ENCODE assay signal across 10 cellular contexts in genomic region chr3:112675943-112676530, GRCh38. TPM values are rescaled to one million over a fixed set of nuclear protein-coding genes. Genes with fewer than 3 reads are reported as not detected.
DNase-seq lines count a peak whose midpoint lies in the region; ATAC-seq and TF ChIP-seq lines count a peak whose summit lies in the region.
"Had no signal": no experiment of that assay in that cellular context is flagged by ENCODE, and none has a peak within 500 bp of the region (broad histone marks: within the 10 kb centered on the region; RNA-seq: fewer than 3 reads in every experiment).

No MANE protein-coding gene starts in this region.

- H3K9me3 Mint-ChIP-seq in CD8-positive, alpha-beta memory T cell = no peaks in the 10 kb centered on the region
- H3K9me3 Mint-ChIP-seq in activated T-helper 1 cell treated with anti-CD3 and anti-CD28 coated beads, Interleukin-12 subunit alpha, Interleukin-12 subunit beta, Interleukin-2, Interleukin-4 antibody, amounts not matched to agents 30 ng/mL and 10 ng/mL and 1 ng/mL, durations not matched to agents 14 hours and 24 hours and 36 hours = no peaks in the 10 kb centered on the region
- H3K9me3 Mint-ChIP-seq in natural killer cell = no peaks in the 10 kb centered on the region
- H3K9me3 Mint-ChIP-seq: type B pancreatic cell had no signal

- no peak overlapping the region for H3K4me3 ChIP-seq in CD8-positive, alpha-beta memory T cell (ENCODE audit: low read length)
- no peak overlapping the region for H3K4me3 ChIP-seq in Loucy (ENCODE audit: low read length, poor library complexity, severe bottlenecking)
- H3K4me3 ChIP-seq: hepatocyte had no signal

- peaks cover 0 to 1% of the 10 kb centered on the region in 2 donors for H3K27me3 Mint-ChIP-seq in CD8-positive, alpha-beta memory T cell
- H3K27me3 Mint-ChIP-seq in activated T-helper 1 cell treated with anti-CD3 and anti-CD28 coated beads, Interleukin-12 subunit alpha, Interleukin-12 subunit beta, Interleukin-2, Interleukin-4 antibody, amounts not matched to agents 30 ng/mL and 10 ng/mL and 1 ng/mL, durations not matched to agents 14 hours and 24 hours and 36 hours (ENCODE audit: insufficient read depth) = no peaks in the 10 kb centered on the region
- H3K27me3 Mint-ChIP-seq in natural killer cell (ENCODE audit: low read depth in 2 of 2) = no peaks in the 10 kb centered on the region
- H3K27me3 Mint-ChIP-seq: type B pancreatic cell had no signal

- H3K4me3 Mint-ChIP-seq in CD8-positive, alpha-beta memory T cell = peak overlapping the region in 6 of 7 donors; percentile 1 to 66 (median 49)
- peak overlapping the region; percentile 64 for H3K4me3 Mint-ChIP-seq in activated T-helper 1 cell treated with anti-CD3 and anti-CD28 coated beads, Interleukin-12 subunit alpha, Interleukin-12 subunit beta, Interleukin-2, Interleukin-4 antibody, amounts not matched to agents 30 ng/mL and 10 ng/mL and 1 ng/mL, durations not matched to agents 14 hours and 24 hours and 36 hours
- peak overlapping the region; percentile 43 for H3K4me3 Mint-ChIP-seq in natural killer cell

- H3K4me1 Mint-ChIP-seq in CD8-positive, alpha-beta memory T cell = peaks cover 59 to 75% (median 71%) of the 10 kb centered on the region in 3 donors
- H3K4me1 Mint-ChIP-seq in activated T-helper 1 cell treated with anti-CD3 and anti-CD28 coated beads, Interleukin-12 subunit alpha, Interleukin-12 subunit beta, Interleukin-2, Interleukin-4 antibody, amounts not matched to agents 30 ng/mL and 10 ng/mL and 1 ng/mL, durations not matched to agents 14 hours and 24 hours and 36 hours (ENCODE audit: low read depth) = peaks cover 75% of the 10 kb centered on the region
- peaks cover 60 to 69% of the 10 kb centered on the region in 2 donors for H3K4me1 Mint-ChIP-seq in natural killer cell

- no peak overlapping the region for H3K27ac ChIP-seq in CD8-positive, alpha-beta memory T cell (ENCODE audit: low read depth, low read length)
- H3K27ac ChIP-seq: hepatocyte had no signal

- H3K27ac Mint-ChIP-seq in CD8-positive, alpha-beta memory T cell = peak overlapping the region in 7 of 8 donors; percentile 24 to 86 (median 67)
- peak overlapping the region; percentile 87 for H3K27ac Mint-ChIP-seq in activated T-helper 1 cell treated with anti-CD3 and anti-CD28 coated beads, Interleukin-12 subunit alpha, Interleukin-12 subunit beta, Interleukin-2, Interleukin-4 antibody, amounts not matched to agents 30 ng/mL and 10 ng/mL and 1 ng/mL, durations not matched to agents 14 hours and 24 hours and 36 hours
- H3K27ac Mint-ChIP-seq in natural killer cell = peak overlapping the region; percentile 70 to 87

- intact Hi-C loops in activated T-helper 1 cell treated with anti-CD3 and anti-CD28 coated beads, Interleukin-12 subunit alpha, Interleukin-12 subunit beta, Interleukin-2, Interleukin-4 antibody, amounts not matched to agents 30 ng/mL and 10 ng/mL and 1 ng/mL, durations not matched to agents 14 hours and 24 hours and 36 hours (cut with micrococcal nuclease) = loop anchor here (1.0 to 10.0 kb wide), 17 partner anchors 28 to 1861 kb away; partner anchors contain the start of genes ATP6V1A, BTLA, CD96 and GTPBP8
- intact Hi-C loops in natural killer cell (cut with micrococcal nuclease) = no loop called here

- no peaks in the 10 kb centered on the region for H3K9me2 ChIP-seq in Loucy (replicated peaks; ENCODE audit: low read depth, low read length)

- no peak for TF ChIP-seq CTCF in Loucy (conservative IDR thresholded peaks at IDR 0.05; ENCODE audit: low read length)
- TF ChIP-seq CTCF in natural killer cell (IDR thresholded peaks at IDR 0.05) = no peak

- CTCF ChIA-PET in CD8-positive, alpha-beta memory T cell (lab: Charles Lee) = interaction anchor here (1.0 to 2.8 kb wide), 4 partner anchors 14 to 59 kb away, joined by 3 to 12 read pairs (median 9); no protein-coding TSS in a partner anchor
- CTCF ChIA-PET in HEK293T (lab: Yijun Ruan, JAX) = no interaction called here

- DNase-seq in CD8-positive, alpha-beta memory T cell = no peak
- no peak for DNase-seq in activated T-helper 1 cell treated with anti-CD3 and anti-CD28 coated beads, Interleukin-12 subunit alpha, Interleukin-12 subunit beta, Interleukin-2, Interleukin-4 antibody, amounts not matched to agents 30 ng/mL and 10 ng/mL and 1 ng/mL, durations not matched to agents 14 hours and 24 hours and 36 hours (ENCODE audit: low spot score)
- DNase-seq in natural killer cell (no peak), NCI-H774 (lab: John Stamatoyannopoulos, UW) (no peak), GDM1 (lab: John Stamatoyannopoulos, UW) (no peak), HEK293T (ENCODE audit: extremely low spot score) (no peak)

- ATAC-seq in natural killer cell (no peak), GM18520 (IDR thresholded peaks at IDR 0.05; ENCODE audit: unreplicated experiment) (no peak)

- no peaks in the 10 kb centered on the region for H3K36me3 ChIP-seq in CD8-positive, alpha-beta memory T cell (ENCODE audit: insufficient read depth, low read length)
- no peaks in the 10 kb centered on the region for H3K36me3 ChIP-seq in Loucy (ENCODE audit: insufficient read depth, low read length)

- H3K9me3 ChIP-seq in CD8-positive, alpha-beta memory T cell (ENCODE audit: low read length) = no peaks in the 10 kb centered on the region
- H3K9me3 ChIP-seq in Loucy (ENCODE audit: insufficient read depth, low read depth, low read length) = no peaks in the 10 kb centered on the region

- peaks cover 0 to 2% (median 0%) of the 10 kb centered on the region in 3 donors for H3K36me3 Mint-ChIP-seq in CD8-positive, alpha-beta memory T cell
- H3K36me3 Mint-ChIP-seq in activated T-helper 1 cell treated with anti-CD3 and anti-CD28 coated beads, Interleukin-12 subunit alpha, Interleukin-12 subunit beta, Interleukin-2, Interleukin-4 antibody, amounts not matched to agents 30 ng/mL and 10 ng/mL and 1 ng/mL, durations not matched to agents 14 hours and 24 hours and 36 hours (ENCODE audit: low read depth) = peaks cover 13% of the 10 kb centered on the region
- H3K36me3 Mint-ChIP-seq in natural killer cell = no peaks in the 10 kb centered on the region
- H3K36me3 Mint-ChIP-seq: type B pancreatic cell had no signal

- H2AFZ ChIP-seq in Loucy (ENCODE audit: low read length) = no peak overlapping the region
- H2AFZ ChIP-seq: hepatocyte had no signal

- H3F3A ChIP-seq in Loucy (ENCODE audit: low read depth) = no peaks in the 10 kb centered on the region

- no peak overlapping the region for H3K9ac ChIP-seq in Loucy (ENCODE audit: low read depth, low read length, poor library complexity, severe bottlenecking)

- POLR2A ChIA-PET in CD8-positive, alpha-beta memory T cell (lab: Charles Lee) = interaction anchor here (0.9 kb wide), 1 partner anchor 59 kb away, joined by 3 read pairs; no protein-coding TSS in a partner anchor
- POLR2A ChIA-PET in HEK293T (lab: Yijun Ruan, JAX) = no interaction called here

- no peaks in the 10 kb centered on the region for H3K27me3 ChIP-seq in CD8-positive, alpha-beta memory T cell (ENCODE audit: insufficient read depth, low read length, poor library complexity, severe bottlenecking)
- H3K27me3 ChIP-seq in Loucy (ENCODE audit: insufficient read depth, low read length, poor library complexity, severe bottlenecking) = peaks cover 4% of the 10 kb centered on the region
- H3K27me3 ChIP-seq: hepatocyte had no signal

- H3K4me2 ChIP-seq in Loucy (ENCODE audit: low read depth, low read length, poor library complexity, severe bottlenecking) = peak overlapping the region; percentile 42

- no peaks in the 10 kb centered on the region for H3K79me2 ChIP-seq in Loucy (ENCODE audit: insufficient read depth, low read length)
- H3K79me2 ChIP-seq: hepatocyte had no signal

- no peaks in the 10 kb centered on the region for H4K20me1 ChIP-seq in Loucy (ENCODE audit: insufficient read depth, low read length, poor library complexity, severe bottlenecking)

- peaks cover 51% of the 10 kb centered on the region for H3K4me1 ChIP-seq in CD8-positive, alpha-beta memory T cell (ENCODE audit: insufficient read depth, low read length)
- H3K4me1 ChIP-seq in Loucy (ENCODE audit: insufficient read depth, low read length, poor library complexity, severe bottlenecking) = peaks cover 21% of the 10 kb centered on the region

TF ChIP-seq in HEK293T, 16 proteins besides CTCF, POLR2A, EP300 and RAD21:
- TF ChIP-seq CTBP1 (IDR thresholded peaks at IDR 0.05; ENCODE audit: borderline replicate concordance) (no peak), LEF1 (IDR thresholded peaks at IDR 0.05; ENCODE audit: borderline replicate concordance) (no peak), PKNOX1 (IDR thresholded peaks at IDR 0.05) (no peak), SUZ12 (IDR thresholded peaks at IDR 0.05) (no peak), NFRKB (IDR thresholded peaks at IDR 0.05) (no peak), TARDBP (IDR thresholded peaks at IDR 0.05) (no peak), FOXA1 (IDR thresholded peaks at IDR 0.05) (no peak), ZNF384 (IDR thresholded peaks at IDR 0.05) (no peak), ARNT (IDR thresholded peaks at IDR 0.05) (no peak), HDGF (IDR thresholded peaks at IDR 0.05; ENCODE audit: borderline replicate concordance) (no peak), SP1 (IDR thresholded peaks at IDR 0.05) (no peak), FOXK2 (IDR thresholded peaks at IDR 0.05) (no peak), L3MBTL2 (conservative IDR thresholded peaks at IDR 0.05) (no peak), ELF4 (IDR thresholded peaks at IDR 0.05) (no peak), BHLHE40 (IDR thresholded peaks at IDR 0.05; ENCODE audit: borderline replicate concordance) (no peak)

RNA-seq across cellular contexts. Expression of gene CCDC80, which starts 35.1 kb away (rescaled TPM):
- total RNA-seq in CD8-positive, alpha-beta memory T cell = not detected
- polyA plus RNA-seq in CD8-positive, alpha-beta memory T cell = 0.02 TPM
- 0.23 TPM in 1 of 2 replicates, not detected in the other for total RNA-seq in activated T-helper 1 cell treated with anti-CD3 and anti-CD28 coated beads, Interleukin-12 subunit alpha, Interleukin-12 subunit beta, Interleukin-2, Interleukin-4 antibody, amounts not matched to agents 30 ng/mL and 10 ng/mL and 1 ng/mL, durations not matched to agents 14 hours and 24 hours and 36 hours
- total RNA-seq in natural killer cell = under 1 TPM in 1 of 3 donors, not detected in 2; 0.08 TPM
